ENCODE assay signal across 1 cellular context in the genomic region with DNA sequence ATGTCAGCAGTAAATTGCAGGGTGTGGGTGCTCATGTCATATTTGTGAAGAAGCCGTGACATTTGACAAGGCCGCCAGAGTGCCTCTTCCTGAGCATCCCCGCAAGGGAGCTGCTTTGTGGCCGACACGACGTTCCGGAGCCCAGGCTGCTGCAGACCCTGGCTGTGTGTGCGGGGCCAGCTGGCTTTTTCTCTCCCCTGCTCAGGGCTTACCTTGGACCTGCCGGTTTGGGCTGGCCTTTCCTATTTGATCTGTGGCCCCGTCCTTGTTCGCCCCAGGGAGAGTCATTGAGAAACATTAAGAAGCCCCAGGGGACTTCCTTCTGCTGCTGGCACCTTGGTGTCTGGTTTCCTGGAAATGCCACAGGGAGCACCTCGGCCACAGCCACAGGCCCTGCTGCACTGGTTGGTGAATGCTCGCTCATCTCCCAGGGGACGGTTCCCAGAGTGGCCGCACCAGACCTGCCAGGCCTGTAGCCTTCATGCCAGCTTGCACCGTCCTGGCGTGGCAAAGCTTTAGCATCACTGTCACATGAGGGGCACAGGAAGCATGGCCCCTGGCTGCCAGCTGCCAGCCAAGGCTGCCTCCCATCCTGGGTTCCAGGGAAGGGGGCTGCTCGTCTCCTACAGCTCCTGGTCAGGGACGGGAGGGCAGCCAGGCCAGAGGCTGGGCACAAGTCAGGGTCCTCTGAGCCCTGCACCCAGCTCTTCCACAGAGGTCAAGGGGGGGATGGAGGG.
TF ChIP-seq lines count a peak whose summit lies in the region.

No MANE protein-coding gene starts in this region.

TF ChIP-seq in neural cell, 6 proteins besides CTCF, POLR2A, EP300 and RAD21 (continued from another document):
- TF ChIP-seq, protein P1, sequence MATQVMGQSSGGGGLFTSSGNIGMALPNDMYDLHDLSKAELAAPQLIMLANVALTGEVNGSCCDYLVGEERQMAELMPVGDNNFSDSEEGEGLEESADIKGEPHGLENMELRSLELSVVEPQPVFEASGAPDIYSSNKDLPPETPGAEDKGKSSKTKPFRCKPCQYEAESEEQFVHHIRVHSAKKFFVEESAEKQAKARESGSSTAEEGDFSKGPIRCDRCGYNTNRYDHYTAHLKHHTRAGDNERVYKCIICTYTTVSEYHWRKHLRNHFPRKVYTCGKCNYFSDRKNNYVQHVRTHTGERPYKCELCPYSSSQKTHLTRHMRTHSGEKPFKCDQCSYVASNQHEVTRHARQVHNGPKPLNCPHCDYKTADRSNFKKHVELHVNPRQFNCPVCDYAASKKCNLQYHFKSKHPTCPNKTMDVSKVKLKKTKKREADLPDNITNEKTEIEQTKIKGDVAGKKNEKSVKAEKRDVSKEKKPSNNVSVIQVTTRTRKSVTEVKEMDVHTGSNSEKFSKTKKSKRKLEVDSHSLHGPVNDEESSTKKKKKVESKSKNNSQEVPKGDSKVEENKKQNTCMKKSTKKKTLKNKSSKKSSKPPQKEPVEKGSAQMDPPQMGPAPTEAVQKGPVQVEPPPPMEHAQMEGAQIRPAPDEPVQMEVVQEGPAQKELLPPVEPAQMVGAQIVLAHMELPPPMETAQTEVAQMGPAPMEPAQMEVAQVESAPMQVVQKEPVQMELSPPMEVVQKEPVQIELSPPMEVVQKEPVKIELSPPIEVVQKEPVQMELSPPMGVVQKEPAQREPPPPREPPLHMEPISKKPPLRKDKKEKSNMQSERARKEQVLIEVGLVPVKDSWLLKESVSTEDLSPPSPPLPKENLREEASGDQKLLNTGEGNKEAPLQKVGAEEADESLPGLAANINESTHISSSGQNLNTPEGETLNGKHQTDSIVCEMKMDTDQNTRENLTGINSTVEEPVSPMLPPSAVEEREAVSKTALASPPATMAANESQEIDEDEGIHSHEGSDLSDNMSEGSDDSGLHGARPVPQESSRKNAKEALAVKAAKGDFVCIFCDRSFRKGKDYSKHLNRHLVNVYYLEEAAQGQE (IDR thresholded peaks at IDR 0.05; ENCODE audit: borderline replicate concordance), result no peak
- TF ChIP-seq TAF1 (IDR thresholded peaks at IDR 0.05; ENCODE audit: low read depth) (no peak), MXI1 (conservative IDR thresholded peaks at IDR 0.05; ENCODE audit: poor library complexity, severe bottlenecking) (no peak), EZH2 (IDR thresholded peaks at IDR 0.05; ENCODE audit: borderline replicate concordance, insufficient read depth, low read length, poor library complexity, severe bottlenecking) (no peak), POLR2AphosphoS5 (IDR thresholded peaks at IDR 0.05) (peak; percentile 61)
